22 cellular contexts compared by ENCODE assay signal in genomic region chr7:105163718-105164117, GRCh38.
DNase-seq lines count a peak whose midpoint lies in the region; ATAC-seq and TF ChIP-seq lines count a peak whose summit lies in the region.
"Had no signal": no experiment of that assay in that cellular context is flagged by ENCODE, and none has a peak within 500 bp of the region (broad histone marks: within the 10 kb centered on the region; RNA-seq: fewer than 3 reads in every experiment).

No MANE protein-coding gene starts in this region.

- no peaks in the 10 kb centered on the region for H3K9me3 Mint-ChIP-seq in CD4-positive, CD25-positive, alpha-beta regulatory T cell
- H3K9me3 Mint-ChIP-seq: CD4-positive, alpha-beta memory T cell; H9 had no signal

- no peak overlapping the region for H3K4me3 Mint-ChIP-seq in CD4-positive, CD25-positive, alpha-beta regulatory T cell
- H3K4me3 Mint-ChIP-seq: CD14-positive monocyte; CD4-positive, alpha-beta memory T cell; H9 had no signal

- H3K27ac Mint-ChIP-seq in CD4-positive, CD25-positive, alpha-beta regulatory T cell: peak overlapping the region in 2 of 3 donors; percentile 2 to 41
- H3K27ac Mint-ChIP-seq: CD14-positive monocyte had no signal

- H3K36me3 Mint-ChIP-seq in CD4-positive, CD25-positive, alpha-beta regulatory T cell: peaks cover 46% of the 10 kb centered on the region

- no peaks in the 10 kb centered on the region for H3K27me3 Mint-ChIP-seq in CD4-positive, CD25-positive, alpha-beta regulatory T cell
- H3K27me3 Mint-ChIP-seq: CD4-positive, alpha-beta memory T cell had no signal

- H3K27ac ChIP-seq in CD4-positive, CD25-positive, alpha-beta regulatory T cell (ENCODE audit: insufficient read depth, low read length, poor library complexity, severe bottlenecking): no peak overlapping the region
- no peak overlapping the region for H3K27ac ChIP-seq in effector memory CD4-positive, alpha-beta T cell (ENCODE audit: insufficient read depth, low read length, poor library complexity, severe bottlenecking)
- H3K27ac ChIP-seq: A549; BLaER1 treated with 17β-estradiol and CSF1 and Interleukin-3, amounts not matched to agents 10 nM and 100 nM; GM23248 had no signal

- no peak for TF ChIP-seq CTCF in fibroblast of pulmonary artery (IDR thresholded peaks at IDR 0.05; ENCODE audit: low read length, missing control alignments)

- H3K9me3 ChIP-seq in CD4-positive, CD25-positive, alpha-beta regulatory T cell (ENCODE audit: control insufficient read depth in 2 of 2, low read length in 2 of 2): no peaks in the 10 kb centered on the region
- no peaks in the 10 kb centered on the region for H3K9me3 ChIP-seq in effector memory CD4-positive, alpha-beta T cell (ENCODE audit: control insufficient read depth, low read length)
- H3K9me3 ChIP-seq: A549, BE2C had no signal

- no peak for DNase-seq in CD4-positive, CD25-positive, alpha-beta regulatory T cell
- DNase-seq in SK-MEL-5 (ENCODE audit: low read depth, low spot score) (peak; percentile 55), fibroblast of pulmonary artery (ENCODE audit: low read depth) (peak; percentile 9), mesenteric fat pad (ENCODE audit: low spot score) (no peak), NCI-H774 (lab: John Stamatoyannopoulos, UW) (no peak)
- no peak for DNase-seq in effector memory CD4-positive, alpha-beta T cell
- DNase-seq: 8988T; ACHN; AML-193; BE2C; Calu3; CD4-positive, alpha-beta memory T cell; COR-L47; DMS53; DMS79 treated with DMSO at 0.1 percent for 48 hours; GF-D8; GM23248; H9 had no signal

- ATAC-seq in CD4-positive, CD25-positive, alpha-beta regulatory T cell (ENCODE audit: low read depth in 2 of 2): no peak
- ATAC-seq: A549, HCT116 had no signal

- H3K4me3 ChIP-seq in CD4-positive, CD25-positive, alpha-beta regulatory T cell (ENCODE audit: low read depth, low read length): no peak overlapping the region
- no peak overlapping the region for H3K4me3 ChIP-seq in fibroblast of pulmonary artery (replicated peaks; ENCODE audit: low read depth, low read length)
- no peak overlapping the region for H3K4me3 ChIP-seq in effector memory CD4-positive, alpha-beta T cell (ENCODE audit: insufficient read depth, low read depth, low read length, poor library complexity, severe bottlenecking)
- H3K4me3 ChIP-seq: A549; BLaER1 treated with 17β-estradiol and CSF1 and Interleukin-3, amounts not matched to agents 10 nM and 100 nM; GM23248 had no signal

- peaks cover 0 to 10% (median 3%) of the 10 kb centered on the region in 4 donors for H3K4me1 Mint-ChIP-seq in CD4-positive, CD25-positive, alpha-beta regulatory T cell
- H3K4me1 Mint-ChIP-seq: CD14-positive monocyte, H9 had no signal

- no peaks in the 10 kb centered on the region for H3K4me1 ChIP-seq in CD4-positive, CD25-positive, alpha-beta regulatory T cell (ENCODE audit: control insufficient read depth, insufficient read depth, low read length, poor library complexity, severe bottlenecking)
- no peaks in the 10 kb centered on the region for H3K4me1 ChIP-seq in effector memory CD4-positive, alpha-beta T cell (ENCODE audit: control insufficient read depth, insufficient read depth, low read length, poor library complexity, severe bottlenecking)
- H3K4me1 ChIP-seq: A549; BE2C; BLaER1 treated with 17β-estradiol and CSF1 and Interleukin-3, amounts not matched to agents 10 nM and 100 nM had no signal

- in situ Hi-C loops in SK-MEL-5 (cut with HindIII; ENCODE audit: low pct_unique_long_range_greater_than_20kb, low sequenced_read_pairs): no loop called here

- H3K27me3 ChIP-seq in CD4-positive, CD25-positive, alpha-beta regulatory T cell (ENCODE audit: control insufficient read depth, insufficient read depth, low read length): no peaks in the 10 kb centered on the region
- H3K27me3 ChIP-seq in effector memory CD4-positive, alpha-beta T cell (replicated peaks; ENCODE audit: control insufficient read depth, insufficient read depth, low read length, poor library complexity, severe bottlenecking): no peaks in the 10 kb centered on the region
- H3K27me3 ChIP-seq: BE2C; BLaER1 treated with 17β-estradiol and CSF1 and Interleukin-3, amounts not matched to agents 10 nM and 100 nM had no signal

- H3K36me3 ChIP-seq in CD4-positive, CD25-positive, alpha-beta regulatory T cell (ENCODE audit: control insufficient read depth, insufficient read depth, low read length): peaks cover 49% of the 10 kb centered on the region
- H3K36me3 ChIP-seq in effector memory CD4-positive, alpha-beta T cell (ENCODE audit: control insufficient read depth, insufficient read depth, low read length): peaks cover 26% of the 10 kb centered on the region

Comparison
In these comparisons a context has a peak if more than half of its experiments do, and no peak if none do; other contexts are left out.
1. DNase-seq: peak in SK-MEL-5 (single experiment) and fibroblast of pulmonary artery (single experiment); none in CD4-positive, CD25-positive, alpha-beta regulatory T cell (0 of 3), mesenteric fat pad (single experiment), NCI-H774 (single experiment) and effector memory CD4-positive, alpha-beta T cell (0 of 3).